Comparison of ENCODE assay signal across 17 cellular contexts in the genomic region with DNA sequence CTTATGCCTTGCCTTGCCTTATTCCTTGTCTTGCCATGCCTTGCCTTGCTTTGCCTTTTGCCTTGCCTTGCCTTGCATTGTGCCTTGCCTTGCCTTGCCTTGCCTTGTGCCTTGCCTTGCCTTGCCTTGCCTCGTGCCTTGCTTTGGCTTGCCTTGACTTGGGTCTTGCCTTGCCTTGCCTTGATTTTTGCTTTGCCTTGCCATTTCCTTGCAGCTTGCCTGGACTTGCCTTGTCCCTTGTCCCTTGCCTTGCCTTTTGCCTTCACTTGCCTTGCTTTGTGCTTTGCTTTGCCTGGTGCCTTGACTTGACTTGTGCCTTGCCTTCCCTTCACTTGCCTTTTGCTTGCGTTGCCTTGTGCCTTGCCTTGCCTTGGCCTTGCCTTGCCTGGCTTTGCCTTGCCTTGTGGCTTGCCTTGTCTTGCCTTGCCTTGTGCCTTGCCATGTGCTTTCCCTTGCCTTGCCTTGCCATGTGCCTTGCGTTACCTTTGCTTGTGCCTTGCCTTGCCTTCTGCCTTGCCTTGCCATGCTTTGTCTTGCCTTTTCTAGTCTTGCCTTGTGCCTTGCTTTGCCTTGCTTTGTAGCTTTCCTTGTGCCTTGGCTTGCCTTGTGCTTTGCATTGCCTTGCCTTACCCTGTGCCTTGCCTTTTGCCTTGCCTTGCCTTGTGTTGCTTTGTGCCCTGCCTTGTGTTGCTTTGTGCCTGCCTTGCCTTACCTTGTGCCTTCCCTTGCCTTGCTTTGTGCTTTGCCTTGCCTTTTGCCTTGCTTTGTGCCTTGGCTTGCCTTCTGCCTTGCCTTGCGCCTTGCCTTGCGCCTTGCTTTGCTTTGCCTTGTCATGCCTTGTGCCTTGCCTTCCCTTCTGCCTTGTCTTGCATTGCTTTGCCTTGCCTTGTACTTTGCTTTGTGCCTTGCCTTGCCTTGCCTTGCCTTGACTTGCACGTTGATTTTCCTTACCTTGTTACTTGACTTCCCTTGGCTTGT.
A peak's percentile ranks its signal among the peaks of the same experiment; 100 is the strongest.
DNase-seq lines count a peak whose midpoint lies in the region; FAIRE-seq and TF ChIP-seq lines count a peak whose summit lies in the region.
"Had no signal": no experiment of that assay in that cellular context is flagged by ENCODE, and none has a peak within 500 bp of the region (broad histone marks: within the 10 kb centered on the region; RNA-seq: fewer than 3 reads in every experiment).

No MANE protein-coding gene starts in this region.

- no peak overlapping the region for H3K4me2 ChIP-seq in osteoblast (ENCODE audit: insufficient read depth, low read length)
- H3K4me2 ChIP-seq: A549 had no signal

- H3K4me1 ChIP-seq in osteoblast (ENCODE audit: insufficient read depth, low read length): no peaks in the 10 kb centered on the region
- no peaks in the 10 kb centered on the region for H3K4me1 ChIP-seq in Peyer's patch
- H3K4me1 ChIP-seq: A549, BE2C, Caco-2, HAP-1 had no signal

- no peak for DNase-seq in HTR-8/SVneo (ENCODE audit: insufficient read length, low spot score)
- peak; percentile 32 for DNase-seq in ecto neural progenitor cell (ENCODE audit: low spot score)
- DNase-seq in osteoblast (ENCODE audit: insufficient read length, low spot score, missing footprints): peak; percentile 27
- DNase-seq in ureter (ENCODE audit: low spot score): peak; percentile 8
- no peak for DNase-seq in Peyer's patch
- DNase-seq in SIG-M5 (lab: John Stamatoyannopoulos, UW): no peak
- DNase-seq in H7: no peak
- DNase-seq: BE2C; Caco-2; CD8-positive, alpha-beta memory T cell; DMS53; GF-D8; HFFc6 had no signal

- peak; percentile 4 for FAIRE-seq in HTR-8/SVneo (lab: Jason Lieb, UNC)
- FAIRE-seq: A549, K562 had no signal

- no peaks in the 10 kb centered on the region for H4K20me1 ChIP-seq in osteoblast (ENCODE audit: insufficient read depth, low read length)

- no peaks in the 10 kb centered on the region for H3K79me2 ChIP-seq in osteoblast (ENCODE audit: insufficient read depth, low read length)

- H3K36me3 ChIP-seq in osteoblast (ENCODE audit: insufficient read depth, low read length): no peaks in the 10 kb centered on the region
- H3K36me3 ChIP-seq in Peyer's patch: no peaks in the 10 kb centered on the region
- H3K36me3 ChIP-seq in H7 (replicated peaks; ENCODE audit: control insufficient read depth, insufficient read depth, low read length): no peaks in the 10 kb centered on the region
- H3K36me3 ChIP-seq: BE2C, HAP-1 had no signal

- no peak overlapping the region for H3K27ac ChIP-seq in osteoblast (ENCODE audit: low read depth, low read length)
- no peak overlapping the region for H3K27ac ChIP-seq in Peyer's patch
- H3K27ac ChIP-seq: A549, C4-2B had no signal

- peaks cover 12% of the 10 kb centered on the region for H3K9me3 ChIP-seq in osteoblast (ENCODE audit: low read depth, low read length)
- H3K9me3 ChIP-seq in Peyer's patch: no peaks in the 10 kb centered on the region
- H3K9me3 ChIP-seq: A549, BE2C, Caco-2, HAP-1 had no signal

- no peak for TF ChIP-seq POLR2A in Peyer's patch (IDR thresholded peaks at IDR 0.05)

- no peak overlapping the region for H3K4me3 ChIP-seq in osteoblast (ENCODE audit: insufficient read depth, low read length)
- no peak overlapping the region for H3K4me3 ChIP-seq in Peyer's patch
- H3K4me3 ChIP-seq in H7 (ENCODE audit: insufficient read depth, low read depth, low read length): no peak overlapping the region
- H3K4me3 ChIP-seq: A549, HAP-1, K562 had no signal

- H2AFZ ChIP-seq in osteoblast (ENCODE audit: low read length): no peak overlapping the region

- no peaks in the 10 kb centered on the region for H3K27me3 ChIP-seq in osteoblast (ENCODE audit: insufficient read depth, low read length)
- H3K27me3 ChIP-seq in Peyer's patch: no peaks in the 10 kb centered on the region
- no peaks in the 10 kb centered on the region for H3K27me3 ChIP-seq in H7 (ENCODE audit: control insufficient read depth, insufficient read depth, low read length)
- H3K27me3 ChIP-seq: BE2C had no signal

- no peak for TF ChIP-seq CTCF in osteoblast (IDR thresholded peaks at IDR 0.05; ENCODE audit: extremely low read depth, low read depth, low read length)
- TF ChIP-seq CTCF in Peyer's patch (IDR thresholded peaks at IDR 0.05): no peak

Comparison
In these comparisons a context has a peak if more than half of its experiments do, and no peak if none do; other contexts are left out.
1. DNase-seq: peak in ecto neural progenitor cell (single experiment), osteoblast (single experiment) and ureter (single experiment); none in HTR-8/SVneo (single experiment), Peyer's patch (0 of 3), SIG-M5 (single experiment) and H7 (single experiment).